ENCODE assay signal across 8 cellular contexts in genomic region chr1:212477014-212477679, GRCh38. TPM values are rescaled to one million over a fixed set of nuclear protein-coding genes. Genes with fewer than 3 reads are reported as not detected.
DNase-seq lines count a peak whose midpoint lies in the region; ATAC-seq and TF ChIP-seq lines count a peak whose summit lies in the region.

No MANE protein-coding gene starts in this region.

- no peaks in the 10 kb centered on the region for H3K36me3 ChIP-seq in WERI-Rb-1
- H3K36me3 ChIP-seq in breast epithelium: no peaks in the 10 kb centered on the region

- H3K4me3 ChIP-seq in WERI-Rb-1 (ENCODE audit: low read depth, low read length) (no peak overlapping the region), breast epithelium (no peak overlapping the region)

- no peaks in the 10 kb centered on the region for H3K4me1 ChIP-seq in breast epithelium

- peak; percentile 89 for TF ChIP-seq CTCF in WERI-Rb-1 (IDR thresholded peaks at IDR 0.05; ENCODE audit: low read depth, low read length)
- peak; percentile 77 to 90 (median 86) for TF ChIP-seq CTCF in breast epithelium (IDR thresholded peaks at IDR 0.05)

- H3K27ac ChIP-seq in WERI-Rb-1: no peak overlapping the region
- H3K27ac ChIP-seq in breast epithelium: no peak overlapping the region

- DNase-seq in AML-193 (lab: John Stamatoyannopoulos, UW) (peak; percentile 78 to 81), NCI-H2227 treated with DMSO at 0.1 percent for 48 hours (lab: John Stamatoyannopoulos, UW) (peak; percentile 85), WERI-Rb-1 (peak; percentile 87), breast epithelium (ENCODE audit: low spot score in 2 of 2) (peak; percentile 81 to 85), inferior parietal cortex (ENCODE audit: extremely low spot score) (peak; percentile 95)
- peak; percentile 52 to 70 (median 59) for DNase-seq in stimulated activated CD4-positive, alpha-beta T cell treated with anti-CD3 and anti-CD28 coated beads, Interleukin-1b, Interleukin-23, amount 100 ng/mL, for 24 hours (ENCODE audit: low read depth in 4 of 4, low spot score in 1 of 4)

- intact Hi-C loops in breast epithelium (cut with DNase I; ENCODE audit: low total_unique reads): no loop called here

- ATAC-seq in GM19023 (IDR thresholded peaks at IDR 0.05; ENCODE audit: unreplicated experiment) (peak; percentile 92), HG03139 (IDR thresholded peaks at IDR 0.05; ENCODE audit: unreplicated experiment) (peak; percentile 91)

- TF ChIP-seq POLR2A in breast epithelium (IDR thresholded peaks at IDR 0.05): no peak

- H3K27me3 ChIP-seq in WERI-Rb-1 (ENCODE audit: insufficient read depth, low read depth, severe bottlenecking): no peaks in the 10 kb centered on the region
- no peaks in the 10 kb centered on the region for H3K27me3 ChIP-seq in breast epithelium

- no peaks in the 10 kb centered on the region for H3K9me3 ChIP-seq in WERI-Rb-1 (ENCODE audit: severe bottlenecking)
- H3K9me3 ChIP-seq in breast epithelium: no peaks in the 10 kb centered on the region

RNA-seq across cellular contexts. Expression of gene NENF, which starts 44.4 kb away (rescaled TPM):
- total RNA-seq in breast epithelium: 100 to 1,000 TPM in 2 of 3 donors, 10 to 100 TPM in 1; 78.9 to 142 (median 142) TPM
